ENCODE assay signal across 18 cellular contexts in the genomic region with DNA sequence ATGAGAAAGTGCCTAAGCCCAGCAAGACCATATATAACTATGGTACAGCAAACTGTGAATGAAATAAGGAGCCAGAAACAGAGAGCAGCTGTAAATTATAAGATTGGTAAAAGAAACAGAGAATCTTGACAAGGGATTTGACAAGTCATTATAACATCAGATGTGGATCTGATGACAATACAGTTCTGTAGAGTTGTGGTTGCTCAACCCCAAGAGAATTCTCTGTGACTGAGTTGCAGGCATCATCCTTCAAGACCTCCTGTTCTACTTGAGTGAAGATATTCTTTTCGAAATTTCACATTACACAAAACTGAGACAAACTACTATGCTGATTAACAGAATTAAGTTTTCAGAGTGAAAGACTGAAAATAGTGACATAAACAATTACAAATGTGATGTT.
DNase-seq lines count a peak whose midpoint lies in the region; ATAC-seq and TF ChIP-seq lines count a peak whose summit lies in the region.
"Had no signal": no experiment of that assay in that cellular context is flagged by ENCODE, and none has a peak within 500 bp of the region (broad histone marks: within the 10 kb centered on the region; RNA-seq: fewer than 3 reads in every experiment).

No MANE protein-coding gene starts in this region.

- peak; percentile 56 for ATAC-seq in GM18870 (IDR thresholded peaks at IDR 0.05; ENCODE audit: unreplicated experiment)
- peak; percentile 68 for ATAC-seq in GM21529 (IDR thresholded peaks at IDR 0.05; ENCODE audit: unreplicated experiment)
- ATAC-seq in HG03066 (IDR thresholded peaks at IDR 0.05; ENCODE audit: low read depth, unreplicated experiment), result peak; percentile 65
- ATAC-seq in stimulated activated naive B cell treated with anti-CD40 and anti-IgM and Interleukin-4, amounts not matched to agents 10 μg/mL and 1 μg/mL and 100 μg/mL, for 72 hours (replicated peaks), result no peak

- no peak overlapping the region for H3K27ac Mint-ChIP-seq in HFFc6
- no peak overlapping the region for H3K27ac Mint-ChIP-seq in stimulated activated naive B cell treated with anti-CD40 and anti-IgM and Interleukin-4, amounts not matched to agents 10 μg/mL and 1 μg/mL and 100 μg/mL, for 72 hours
- no peak overlapping the region for H3K27ac Mint-ChIP-seq in activated naive CD4-positive, alpha-beta T cell treated with anti-CD3 and anti-CD28 coated beads for 36 hours
- H3K27ac Mint-ChIP-seq: activated naive CD8-positive, alpha-beta T cell had no signal

- H3K4me3 Mint-ChIP-seq in HFFc6, result no peak overlapping the region
- H3K4me3 Mint-ChIP-seq in stimulated activated naive B cell treated with anti-CD40 and anti-IgM and Interleukin-4, amounts not matched to agents 10 μg/mL and 1 μg/mL and 100 μg/mL, for 72 hours, result no peak overlapping the region
- no peak overlapping the region for H3K4me3 Mint-ChIP-seq in activated naive CD4-positive, alpha-beta T cell treated with anti-CD3 and anti-CD28 coated beads for 36 hours
- H3K4me3 Mint-ChIP-seq: activated naive CD8-positive, alpha-beta T cell had no signal

- DNase-seq in LHCN-M2 (ENCODE audit: low read depth) (peak; percentile 13), SKM-1 treated with dmso at 0.1 percent for 144 hours (lab: John Stamatoyannopoulos, UW; ENCODE audit: unreplicated experiment) (no peak), HFFc6 (no peak)
- DNase-seq in stimulated activated naive B cell treated with anti-CD40 and anti-IgM and Interleukin-4, amounts not matched to agents 10 μg/mL and 1 μg/mL and 100 μg/mL, for 72 hours, result no peak
- no peak for DNase-seq in activated naive CD4-positive, alpha-beta T cell treated with anti-CD3 and anti-CD28 coated beads for 36 hours
- DNase-seq: activated CD4-positive, alpha-beta T cell treated with anti-CD3 and anti-CD28 coated beads for 48 hours; Calu3; GF-D8; hippocampal formation; KBM-7; NCI-H1417 treated with DMSO at 0.1 percent for 48 hours; NCI-H345; occipital lobe; SHP77 had no signal

- H3K27me3 Mint-ChIP-seq in HFFc6 (ENCODE audit: insufficient read depth), result no peaks in the 10 kb centered on the region
- peaks cover 0 to 4% of the 10 kb centered on the region in 2 donors for H3K27me3 Mint-ChIP-seq in stimulated activated naive B cell treated with anti-CD40 and anti-IgM and Interleukin-4, amounts not matched to agents 10 μg/mL and 1 μg/mL and 100 μg/mL, for 72 hours
- H3K27me3 Mint-ChIP-seq in activated naive CD4-positive, alpha-beta T cell treated with anti-CD3 and anti-CD28 coated beads for 36 hours (ENCODE audit: low read depth), result no peaks in the 10 kb centered on the region

- no peaks in the 10 kb centered on the region for H3K36me3 Mint-ChIP-seq in HFFc6 (ENCODE audit: low read depth)
- no peaks in the 10 kb centered on the region for H3K36me3 Mint-ChIP-seq in stimulated activated naive B cell treated with anti-CD40 and anti-IgM and Interleukin-4, amounts not matched to agents 10 μg/mL and 1 μg/mL and 100 μg/mL, for 72 hours
- no peaks in the 10 kb centered on the region for H3K36me3 Mint-ChIP-seq in activated naive CD4-positive, alpha-beta T cell treated with anti-CD3 and anti-CD28 coated beads for 36 hours (ENCODE audit: low read depth)
- H3K36me3 Mint-ChIP-seq: activated naive CD8-positive, alpha-beta T cell had no signal

- intact Hi-C loops in activated naive CD4-positive, alpha-beta T cell treated with anti-CD3 and anti-CD28 coated beads for 36 hours (cut with micrococcal nuclease), result loop anchor here (10.0 kb wide), 1 partner anchor 1619 kb away; no protein-coding TSS in a partner anchor

- no peaks in the 10 kb centered on the region for H3K9me3 Mint-ChIP-seq in HFFc6
- H3K9me3 Mint-ChIP-seq in stimulated activated naive B cell treated with anti-CD40 and anti-IgM and Interleukin-4, amounts not matched to agents 10 μg/mL and 1 μg/mL and 100 μg/mL, for 72 hours, result no peaks in the 10 kb centered on the region
- H3K9me3 Mint-ChIP-seq in activated naive CD4-positive, alpha-beta T cell treated with anti-CD3 and anti-CD28 coated beads for 36 hours, result no peaks in the 10 kb centered on the region

- H3K4me1 Mint-ChIP-seq in HFFc6 (ENCODE audit: low read depth), result peaks cover 9% of the 10 kb centered on the region
- no peaks in the 10 kb centered on the region for H3K4me1 Mint-ChIP-seq in stimulated activated naive B cell treated with anti-CD40 and anti-IgM and Interleukin-4, amounts not matched to agents 10 μg/mL and 1 μg/mL and 100 μg/mL, for 72 hours
- H3K4me1 Mint-ChIP-seq in activated naive CD4-positive, alpha-beta T cell treated with anti-CD3 and anti-CD28 coated beads for 36 hours (ENCODE audit: low read depth), result peaks cover 6% of the 10 kb centered on the region

- CTCF ChIA-PET in activated naive CD4-positive, alpha-beta T cell treated with anti-CD3 and anti-CD28 coated beads for 36 hours (lab: Charles Lee), result no interaction called here

- TF ChIP-seq CTCF in HFFc6 (IDR thresholded peaks at IDR 0.05), result no peak

Comparison
In these comparisons a context has a peak if more than half of its experiments do, and no peak if none do; other contexts are left out.
1. ATAC-seq: peak in GM18870 (single experiment), GM21529 (single experiment) and HG03066 (single experiment); none in stimulated activated naive B cell treated with anti-CD40 and anti-IgM and Interleukin-4, amounts not matched to agents 10 μg/mL and 1 μg/mL and 100 μg/mL, for 72 hours (0 of 2).